In genomic region chr22:37906364-37907008, GRCh38 we compare ENCODE assay signal across 7 cellular contexts. TPM values are rescaled to one million over a fixed set of nuclear protein-coding genes. Genes with fewer than 3 reads are reported as not detected.
DNase-seq lines count a peak whose midpoint lies in the region; FAIRE-seq and TF ChIP-seq lines count a peak whose summit lies in the region.
"Had no signal": no experiment of that assay in that cellular context is flagged by ENCODE, and none has a peak within 500 bp of the region (broad histone marks: within the 10 kb centered on the region; RNA-seq: fewer than 3 reads in every experiment).

No MANE protein-coding gene starts in this region.

- dilution Hi-C loops in endothelial cell of umbilical vein (cut with MboI; ENCODE audit: extremely low pct_ligation_motif_present, low sequenced_read_pairs), result no loop called here

- H3K9ac ChIP-seq in SU-DHL-6 (ENCODE audit: low read length) (peak overlapping the region; percentile 68), endothelial cell of umbilical vein (replicated peaks; ENCODE audit: extremely low read depth, insufficient read depth, low read length) (peak overlapping the region; percentile 84)

- intact Hi-C loops in endothelial cell of umbilical vein (cut with micrococcal nuclease), result loop anchor here (1.0 to 5.0 kb wide), 2 partner anchors 28 to 46 kb away; partner anchors contain the start of genes C22orf23 and POLR2F

- POLR2A ChIA-PET in endothelial cell of umbilical vein (lab: Charles Lee), result interaction anchor here (1.2 to 1.3 kb wide), 2 partner anchors 9 to 10 kb away, joined by 3 read pairs; no protein-coding TSS in a partner anchor

- peak overlapping the region; percentile 28; the same call in 1 of the 2 replicates for H3K27ac ChIP-seq in SU-DHL-6 (ENCODE audit: low read depth, low read length)
- peak overlapping the region; percentile 94 for H3K27ac ChIP-seq in endothelial cell of umbilical vein (ENCODE audit: insufficient read depth, low read depth, low read length)

- peak overlapping the region; percentile 83 for H2AFZ ChIP-seq in SU-DHL-6 (ENCODE audit: low read depth, low read length, severe bottlenecking)
- H2AFZ ChIP-seq in endothelial cell of umbilical vein (ENCODE audit: low read depth, low read length), result peak overlapping the region; percentile 35

- no peak for TF ChIP-seq CTCF in SU-DHL-6 (IDR thresholded peaks at IDR 0.05; ENCODE audit: insufficient read depth, low read length, poor library complexity, severe bottlenecking)
- TF ChIP-seq CTCF in endothelial cell of umbilical vein (IDR thresholded peaks at IDR 0.05; ENCODE audit: extremely low read depth in 1 of 2, insufficient read depth in 1 of 2, low read depth in 1 of 2, low read length in 2 of 2), result no peak

- H3K9me3 ChIP-seq in SU-DHL-6 (ENCODE audit: insufficient read depth, low read length) (no peaks in the 10 kb centered on the region), endothelial cell of umbilical vein (replicated peaks; ENCODE audit: control insufficient read depth, insufficient read depth, low read length) (no peaks in the 10 kb centered on the region)

- no peaks in the 10 kb centered on the region for H3K9me1 ChIP-seq in endothelial cell of umbilical vein (replicated peaks; ENCODE audit: control insufficient read depth, extremely low read depth, insufficient read depth, low read length)

- FAIRE-seq in endothelial cell of umbilical vein (lab: Jason Lieb, UNC), result peak; percentile 21
- FAIRE-seq: A204.1 had no signal

- H3K36me3 ChIP-seq in SU-DHL-6 (ENCODE audit: low read length) (no peaks in the 10 kb centered on the region), endothelial cell of umbilical vein (ENCODE audit: control insufficient read depth in 2 of 2, extremely low read depth in 1 of 2, insufficient read depth in 2 of 2, low read length in 2 of 2) (peaks cover 0 to 2% of the 10 kb centered on the region in 2 experiments)

- no peaks in the 10 kb centered on the region for H3K79me2 ChIP-seq in SU-DHL-6 (ENCODE audit: insufficient read depth, low read length)
- H3K79me2 ChIP-seq in endothelial cell of umbilical vein (ENCODE audit: control insufficient read depth, insufficient read depth, low read length), result peaks cover 26% of the 10 kb centered on the region

- H3K27me3 ChIP-seq in SU-DHL-6 (ENCODE audit: low read length), result no peaks in the 10 kb centered on the region
- no peaks in the 10 kb centered on the region for H3K27me3 ChIP-seq in endothelial cell of umbilical vein (ENCODE audit: control insufficient read depth in 2 of 2, insufficient read depth in 2 of 2, low read length in 2 of 2)

- no peaks in the 10 kb centered on the region for H4K20me1 ChIP-seq in SU-DHL-6 (ENCODE audit: low read depth, low read length)
- H4K20me1 ChIP-seq in endothelial cell of umbilical vein (replicated peaks; ENCODE audit: control insufficient read depth, extremely low read depth, insufficient read depth, low read length), result no peaks in the 10 kb centered on the region

- peaks cover 20% of the 10 kb centered on the region for H3K4me1 ChIP-seq in endothelial cell of umbilical vein (ENCODE audit: control insufficient read depth, extremely low read depth, insufficient read depth, low read length)

- H3K4me3 ChIP-seq in SU-DHL-6 (ENCODE audit: insufficient read depth, low read length, poor library complexity, severe bottlenecking) (peak overlapping the region; percentile 66), endothelial cell of umbilical vein (replicated peaks in 1 of 3; ENCODE audit: insufficient read depth in 1 of 3, low read depth in 1 of 3, low read length in 3 of 3) (peak overlapping the region; percentile 55 to 76 (median 67))

- CTCF ChIA-PET in endothelial cell of umbilical vein (lab: Charles Lee), result interaction anchor here (0.9 to 2.3 kb wide), 12 partner anchors 9 to 103 kb away, joined by 3 to 21 read pairs (median 6); partner anchors contain the start of genes C22orf23 and POLR2F

- TF ChIP-seq POLR2A in endothelial cell of umbilical vein (IDR thresholded peaks at IDR 0.05; ENCODE audit: low read depth, low read length), result peak; percentile 48

- no TSS peak for BruUV-seq in endothelial cell of umbilical vein (replicated peaks; lab: Mats Ljungman, UMichigan)

- H3K4me2 ChIP-seq in SU-DHL-6 (ENCODE audit: low read depth, low read length, poor library complexity, severe bottlenecking) (peak overlapping the region; percentile 67), endothelial cell of umbilical vein (ENCODE audit: insufficient read depth, low read length) (peak overlapping the region; percentile 73)

- no peaks in the 10 kb centered on the region for H3F3A ChIP-seq in SU-DHL-6 (ENCODE audit: insufficient read depth)

- DNase-seq in DMS 273 (lab: John Stamatoyannopoulos, UW; ENCODE audit: unreplicated experiment) (peak; percentile 37), DMS 273 treated with DMSO at 0.1 percent for 48 hours (lab: John Stamatoyannopoulos, UW) (no peak), endothelial cell of umbilical vein (ENCODE audit: low read depth, low spot score) (no peak), mesenteric fat pad (ENCODE audit: low spot score) (no peak)
- peak; percentile 36 for DNase-seq in stimulated activated CD4-positive, alpha-beta T cell treated with anti-CD3 and anti-CD28 coated beads, Interleukin-12 subunit alpha, Interleukin-12 subunit beta, amount 100 ng/mL, for 4 hours

- no peaks in the 10 kb centered on the region for H3K9me2 ChIP-seq in SU-DHL-6 (replicated peaks; ENCODE audit: insufficient read depth, low read length)

TF ChIP-seq in endothelial cell of umbilical vein, 7 proteins besides CTCF, POLR2A, EP300 and RAD21:
- TF ChIP-seq MAX (IDR thresholded peaks at IDR 0.05; ENCODE audit: insufficient read depth, insufficient read length) (no peak), POLR2AphosphoS5 (IDR thresholded peaks at IDR 0.05; ENCODE audit: insufficient read depth, low read depth, low read length) (peak; percentile 6)

RNA-seq across cellular contexts. Expression of gene MICALL1, which starts 0.4 kb away (rescaled TPM):
- total RNA-seq in endothelial cell of umbilical vein (65.2 and 66.9 TPM in 2 replicates), mesenteric fat pad (44.7 TPM)
- 23.9 and 30.5 TPM in 2 replicates for polyA plus RNA-seq in endothelial cell of umbilical vein
- polyA plus RNA-seq in endothelial cell of umbilical vein (2011; cell fraction: cytosol; rRNA removed), result 23.5 and 29.4 TPM in 2 replicates
- 29.8 and 31.4 TPM in 2 replicates for polyA plus RNA-seq in endothelial cell of umbilical vein (2011; cell fraction: nucleus; rRNA removed)
- 24.7 and 30.0 TPM in 2 replicates for polyA plus RNA-seq in endothelial cell of umbilical vein (2012)
- polyA minus RNA-seq in endothelial cell of umbilical vein, result 40.6 and 41.1 TPM in 2 replicates
- 23.2 TPM for polyA minus RNA-seq in endothelial cell of umbilical vein (2011; cell fraction: cytosol; rRNA and poly(A)+ RNA removed)
- polyA minus RNA-seq in endothelial cell of umbilical vein (2011; cell fraction: nucleus; rRNA and poly(A)+ RNA removed), result 18.3 and 29.6 TPM in 2 replicates

RNA-seq across cellular contexts. Expression of gene C22orf23, which starts 46.9 kb away (rescaled TPM):
- total RNA-seq in endothelial cell of umbilical vein, result 0.44 and 0.46 TPM in 2 replicates
- 0.23 and 0.43 TPM in 2 replicates for polyA plus RNA-seq in endothelial cell of umbilical vein
- 0.30 and 0.34 TPM in 2 replicates for polyA plus RNA-seq in endothelial cell of umbilical vein (2011; cell fraction: cytosol; rRNA removed)
- polyA plus RNA-seq in endothelial cell of umbilical vein (2011; cell fraction: nucleus; rRNA removed), result 0.36 and 0.56 TPM in 2 replicates
- polyA plus RNA-seq in endothelial cell of umbilical vein (2012), result 0.65 and 0.78 TPM in 2 replicates
- polyA minus RNA-seq in endothelial cell of umbilical vein, result not detected in 2 replicates
- polyA minus RNA-seq in endothelial cell of umbilical vein (2011; cell fraction: cytosol; rRNA and poly(A)+ RNA removed), result not detected
- not detected in 2 replicates for polyA minus RNA-seq in endothelial cell of umbilical vein (2011; cell fraction: nucleus; rRNA and poly(A)+ RNA removed)
- not detected for total RNA-seq in mesenteric fat pad

RNA-seq across cellular contexts. Expression of gene POLR2F, which starts 47.0 kb away (rescaled TPM):
- 98.3 and 106 TPM in 2 replicates for total RNA-seq in endothelial cell of umbilical vein
- polyA plus RNA-seq in endothelial cell of umbilical vein, result 112 and 133 TPM in 2 replicates
- 164 and 172 TPM in 2 replicates for polyA plus RNA-seq in endothelial cell of umbilical vein (2011; cell fraction: cytosol; rRNA removed)
- 54.0 and 58.7 TPM in 2 replicates for polyA plus RNA-seq in endothelial cell of umbilical vein (2011; cell fraction: nucleus; rRNA removed)
- 122 and 156 TPM in 2 replicates for polyA plus RNA-seq in endothelial cell of umbilical vein (2012)
- 27.1 and 33.5 TPM in 2 replicates for polyA minus RNA-seq in endothelial cell of umbilical vein
- 48.6 TPM for polyA minus RNA-seq in endothelial cell of umbilical vein (2011; cell fraction: cytosol; rRNA and poly(A)+ RNA removed)
- 5.3 and 10.9 TPM in 2 replicates for polyA minus RNA-seq in endothelial cell of umbilical vein (2011; cell fraction: nucleus; rRNA and poly(A)+ RNA removed)
- 56.9 TPM for total RNA-seq in mesenteric fat pad

RNA-seq across cellular contexts. Expression of gene EIF3L, which starts 57.3 kb away (rescaled TPM):
- total RNA-seq in endothelial cell of umbilical vein (442 and 479 TPM in 2 replicates), mesenteric fat pad (258 TPM)
- polyA plus RNA-seq in endothelial cell of umbilical vein, result 601 and 647 TPM in 2 replicates
- polyA plus RNA-seq in endothelial cell of umbilical vein (2011; cell fraction: cytosol; rRNA removed), result 624 and 642 TPM in 2 replicates
- polyA plus RNA-seq in endothelial cell of umbilical vein (2011; cell fraction: nucleus; rRNA removed), result 261 and 274 TPM in 2 replicates
- polyA plus RNA-seq in endothelial cell of umbilical vein (2012), result 656 and 666 TPM in 2 replicates
- polyA minus RNA-seq in endothelial cell of umbilical vein, result 794 and 798 TPM in 2 replicates
- polyA minus RNA-seq in endothelial cell of umbilical vein (2011; cell fraction: cytosol; rRNA and poly(A)+ RNA removed), result 217 TPM
- 110 and 171 TPM in 2 replicates for polyA minus RNA-seq in endothelial cell of umbilical vein (2011; cell fraction: nucleus; rRNA and poly(A)+ RNA removed)

Comparison
In these comparisons a context has a peak if more than half of its experiments do, and no peak if none do; other contexts are left out.
1. DNase-seq: peak in DMS 273 (single experiment) and stimulated activated CD4-positive, alpha-beta T cell treated with anti-CD3 and anti-CD28 coated beads, Interleukin-12 subunit alpha, Interleukin-12 subunit beta, amount 100 ng/mL, for 4 hours (single experiment); none in DMS 273 treated with DMSO at 0.1 percent for 48 hours (single experiment), endothelial cell of umbilical vein (single experiment) and mesenteric fat pad (single experiment).